Comparison of ENCODE assay signal across 1 cellular context in the genomic region with DNA sequence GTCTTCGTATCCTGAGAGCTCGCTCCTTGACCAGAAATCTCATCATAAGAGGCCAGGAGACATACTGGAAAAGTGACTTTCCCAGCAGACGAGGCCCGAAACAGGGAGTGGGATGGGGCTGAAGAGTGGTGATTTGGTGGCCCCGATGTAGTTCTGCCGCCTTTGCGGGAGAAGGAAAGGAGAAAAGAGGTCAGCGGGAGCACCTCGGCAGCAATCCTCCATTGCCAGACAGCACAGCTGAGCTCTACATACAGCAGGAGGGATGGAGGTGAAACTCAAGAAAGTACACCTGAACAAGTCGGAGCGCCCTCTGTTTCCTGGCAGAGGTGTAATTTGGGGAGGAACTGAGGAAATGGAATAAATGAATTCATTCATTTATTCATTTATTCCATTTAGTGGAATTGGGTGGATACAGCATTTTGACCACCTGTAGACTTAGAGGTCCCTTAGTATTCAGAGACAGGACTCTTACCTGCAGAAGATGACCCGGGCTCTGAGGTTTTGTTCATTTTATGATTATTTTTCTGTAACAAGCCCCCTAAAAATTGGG.
TF ChIP-seq lines count a peak whose summit lies in the region.

No MANE protein-coding gene starts in this region.

TF ChIP-seq in H1, 55 proteins besides CTCF, POLR2A, EP300 and RAD21:
- TF ChIP-seq SP1 (IDR thresholded peaks at IDR 0.05; ENCODE audit: low read depth, low read length) (no peak), KDM4A (IDR thresholded peaks at IDR 0.05; ENCODE audit: low read depth, low read length, severe bottlenecking) (peak; percentile 49), EZH2 (IDR thresholded peaks at IDR 0.05; ENCODE audit: low read depth, low read length, severe bottlenecking) (no peak), SAP30 (IDR thresholded peaks at IDR 0.05; ENCODE audit: insufficient read depth, insufficient replicate concordance, low read length) (peak; percentile 17), SP4 (IDR thresholded peaks at IDR 0.05; ENCODE audit: low read length) (no peak), CBX5 (IDR thresholded peaks at IDR 0.05; ENCODE audit: low read depth, low read length) (no peak), TAF7 (optimal IDR thresholded peaks at IDR 0.05; ENCODE audit: borderline replicate concordance, low read depth, low read length) (no peak), RBBP5 (IDR thresholded peaks at IDR 0.05; ENCODE audit: borderline replicate concordance, low read depth, low read length) (no peak)
